Comparison of ENCODE assay signal across 14 cellular contexts in the genomic region with DNA sequence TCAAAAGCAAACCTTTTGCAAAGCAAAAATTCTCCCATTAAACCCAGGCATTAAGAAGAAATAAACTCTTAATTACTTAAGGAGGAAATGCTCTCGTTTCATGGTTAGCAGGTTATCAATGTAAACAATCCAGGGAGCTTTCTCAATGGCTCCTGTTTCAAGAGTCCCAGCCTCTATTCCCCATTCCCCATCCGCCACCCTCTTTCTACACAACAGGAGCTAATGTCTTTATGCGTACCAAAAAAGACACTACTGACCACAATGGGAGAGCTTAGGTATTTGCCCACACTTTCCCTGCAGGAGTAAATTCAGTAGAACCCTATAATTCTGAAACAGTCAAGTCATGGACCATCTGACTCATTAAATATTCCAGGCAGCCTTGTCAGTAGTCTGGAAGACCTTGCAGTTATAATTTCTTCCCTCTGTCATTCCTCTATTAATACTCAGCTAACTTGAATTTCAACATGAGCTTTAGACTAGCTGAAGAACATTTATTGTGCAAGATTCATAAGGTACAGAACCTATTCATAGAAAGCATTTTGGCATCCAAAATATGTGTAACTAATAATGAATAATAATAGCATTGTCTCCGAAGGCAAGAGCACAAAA. TPM values are rescaled to one million over a fixed set of nuclear protein-coding genes. Genes with fewer than 3 reads are reported as not detected.
DNase-seq lines count a peak whose midpoint lies in the region; ATAC-seq, FAIRE-seq and TF ChIP-seq lines count a peak whose summit lies in the region.
"Had no signal": no experiment of that assay in that cellular context is flagged by ENCODE, and none has a peak within 500 bp of the region (broad histone marks: within the 10 kb centered on the region; RNA-seq: fewer than 3 reads in every experiment).

No MANE protein-coding gene starts in this region.

- H4K12ac ChIP-seq in trophoblast cell (ENCODE audit: low read depth, low read length): no peak overlapping the region

- H3K36me3 ChIP-seq in PC-3 (ENCODE audit: low read depth, low read length): no peaks in the 10 kb centered on the region
- H3K36me3 ChIP-seq in trophoblast cell (ENCODE audit: control insufficient read depth in 1 of 2, insufficient read depth in 2 of 2, low read length in 2 of 2): no peaks in the 10 kb centered on the region
- no peaks in the 10 kb centered on the region for H3K36me3 ChIP-seq in lower lobe of right lung
- H3K36me3 ChIP-seq in kidney (ENCODE audit: control insufficient read depth in 1 of 2, insufficient read depth in 2 of 2, low read length in 2 of 2): no peaks in the 10 kb centered on the region
- H3K36me3 ChIP-seq: vagina had no signal

- CTCF ChIA-PET in PC-3 (lab: Charles Lee): no interaction called here

- H3K9ac ChIP-seq in PC-3 (ENCODE audit: low read length) (no peak overlapping the region), trophoblast cell (ENCODE audit: low read length) (no peak overlapping the region), kidney (ENCODE audit: low read length in 2 of 2) (no peak overlapping the region)

- DNase-seq in AG10803 (ENCODE audit: low read depth) (peak; percentile 96), PC-3 (peak; percentile 67), fibroblast of gingiva (ENCODE audit: low read depth) (peak; percentile 82), trophoblast cell (peak; percentile 20 to 83), NCI-H1417 (lab: John Stamatoyannopoulos, UW) (no peak), lower lobe of right lung (no peak), kidney (no peak), mucosa of gallbladder (ENCODE audit: low spot score) (no peak)
- DNase-seq: activated naive CD8-positive, alpha-beta T cell treated with anti-CD3 and anti-CD28 coated beads, Interleukin-2, amount 10 ng/mL, durations not matched to agents 7 days and 5 days; effector CD4-positive, alpha-beta T cell; GDM1; NCI-H446 treated with DMSO at 0.1 percent for 48 hours; SHP77 had no signal

- no peak overlapping the region for H3K4me2 ChIP-seq in PC-3 (ENCODE audit: low read length)
- no peak overlapping the region for H3K4me2 ChIP-seq in trophoblast cell (ENCODE audit: low read length)

- H2BK5ac ChIP-seq in trophoblast cell (ENCODE audit: low read depth, low read length, poor library complexity): no peak overlapping the region

- intact Hi-C loops in PC-3 (cut with micrococcal nuclease) (no loop called here), lower lobe of right lung (cut with DNase I) (no loop called here), kidney (cut with DNase I) (no loop called here)

- H3K4me3 ChIP-seq in AG10803 (ENCODE audit: low read length) (no peak overlapping the region), PC-3 (ENCODE audit: low read length) (no peak overlapping the region), trophoblast cell (ENCODE audit: low read depth, low read length) (no peak overlapping the region), lower lobe of right lung (no peak overlapping the region), kidney (ENCODE audit: low read length in 2 of 2) (no peak overlapping the region)
- H3K4me3 ChIP-seq: vagina had no signal

- no peak overlapping the region for H3K23ac ChIP-seq in trophoblast cell (ENCODE audit: low read length)

- no peak overlapping the region for H3K4ac ChIP-seq in trophoblast cell (ENCODE audit: low read depth, low read length)

- no peak overlapping the region for H3K18ac ChIP-seq in trophoblast cell (ENCODE audit: low read length)

- peak overlapping the region; percentile 25 for H2BK120ac ChIP-seq in trophoblast cell (ENCODE audit: insufficient read depth, low read length, poor library complexity)

- no peaks in the 10 kb centered on the region for H3K9me3 ChIP-seq in PC-3 (ENCODE audit: low read length)
- H3K9me3 ChIP-seq in trophoblast cell (ENCODE audit: insufficient read depth, low read depth, low read length): no peaks in the 10 kb centered on the region
- no peaks in the 10 kb centered on the region for H3K9me3 ChIP-seq in lower lobe of right lung
- H3K9me3 ChIP-seq in kidney (ENCODE audit: control insufficient read depth in 1 of 2, low read length in 2 of 2): no peaks in the 10 kb centered on the region
- H3K9me3 ChIP-seq: vagina had no signal

- H3K4me1 ChIP-seq in PC-3 (ENCODE audit: insufficient read depth, low read length) (peaks cover 33% of the 10 kb centered on the region), trophoblast cell (ENCODE audit: control insufficient read depth in 1 of 2, insufficient read depth in 2 of 2, low read length in 2 of 2) (peaks cover 5 to 17% of the 10 kb centered on the region in 2 experiments), lower lobe of right lung (no peaks in the 10 kb centered on the region), kidney (ENCODE audit: control insufficient read depth in 1 of 2, insufficient read depth in 1 of 2, low read depth in 1 of 2, low read length in 2 of 2) (peaks cover 0 to 3% of the 10 kb centered on the region in 2 donors)
- H3K4me1 ChIP-seq: vagina had no signal

- H3K27me3 ChIP-seq in PC-3 (ENCODE audit: low read length): no peaks in the 10 kb centered on the region
- no peaks in the 10 kb centered on the region for H3K27me3 ChIP-seq in trophoblast cell (ENCODE audit: insufficient read depth, low read length)
- H3K27me3 ChIP-seq in lower lobe of right lung (ENCODE audit: low read depth): no peaks in the 10 kb centered on the region
- H3K27me3 ChIP-seq: vagina had no signal

- POLR2A ChIA-PET in PC-3 (lab: Charles Lee; ENCODE audit: unreplicated experiment): interaction anchor here (0.5 to 0.6 kb wide), 2 partner anchors 34 to 46 kb away, joined by 3 to 5 read pairs; no protein-coding TSS in a partner anchor

- no peak overlapping the region for H3K14ac ChIP-seq in trophoblast cell (ENCODE audit: low read length)

- no CpG with 5 or more reads among the region's 4 CpGs for WGBS in trophoblast cell (ENCODE audit: extremely low coverage, insufficient coverage, insufficient read length)

- H3K79me1 ChIP-seq in trophoblast cell (ENCODE audit: low read length): peaks cover 18% of the 10 kb centered on the region

- no peak for ATAC-seq in PC-3
- no peak for ATAC-seq in lower lobe of right lung

- no peaks in the 10 kb centered on the region for H3F3A ChIP-seq in PC-3 (ENCODE audit: low read length, unreplicated experiment)

- H3K79me2 ChIP-seq in PC-3 (ENCODE audit: low read length) (no peaks in the 10 kb centered on the region), trophoblast cell (ENCODE audit: control insufficient read depth, insufficient read depth, low read length, poor library complexity) (no peaks in the 10 kb centered on the region)

- H4K20me1 ChIP-seq in PC-3 (ENCODE audit: low read length): no peaks in the 10 kb centered on the region

- no peak overlapping the region for H4K8ac ChIP-seq in trophoblast cell (ENCODE audit: low read depth, low read length)

- H3K27ac ChIP-seq in PC-3 (ENCODE audit: low read length) (no peak overlapping the region), trophoblast cell (ENCODE audit: low read depth, low read length) (no peak overlapping the region), lower lobe of right lung (no peak overlapping the region), kidney (ENCODE audit: low read depth in 2 of 2, low read length in 2 of 2) (no peak overlapping the region)
- H3K27ac ChIP-seq: vagina had no signal

- TF ChIP-seq CTCF in AG10803 (conservative IDR thresholded peaks at IDR 0.05; ENCODE audit: low read length) (no peak), PC-3 (conservative IDR thresholded peaks at IDR 0.05; ENCODE audit: low read depth, low read length) (no peak), lower lobe of right lung (IDR thresholded peaks at IDR 0.05) (no peak), kidney (IDR thresholded peaks at IDR 0.05; ENCODE audit: borderline replicate concordance, extremely low read depth, insufficient read depth) (no peak)

- peak overlapping the region; percentile 82 for H2BK12ac ChIP-seq in trophoblast cell (ENCODE audit: low read length)

- no peak overlapping the region for H2AFZ ChIP-seq in PC-3 (ENCODE audit: low read length)
- no peak overlapping the region for H2AFZ ChIP-seq in trophoblast cell (ENCODE audit: insufficient read depth, low read length, poor library complexity)

- no peak for FAIRE-seq in kidney (lab: Jason Lieb, UNC)

- no peaks in the 10 kb centered on the region for H3K9me2 ChIP-seq in PC-3 (replicated peaks; ENCODE audit: low read length)

- H4K91ac ChIP-seq in trophoblast cell (ENCODE audit: low read depth, low read length): no peak overlapping the region

- no peak overlapping the region for H2AK5ac ChIP-seq in trophoblast cell (ENCODE audit: low read length)

- no TSS peak for BruUV-seq in PC-3 (replicated peaks; lab: Mats Ljungman, UMichigan)

RNA-seq across cellular contexts. Expression of a gene that starts 48.6 kb away (rescaled TPM):
- total RNA-seq in PC-3 (2014; rRNA removed): 1.3 and 1.6 TPM in 2 replicates
- polyA plus RNA-seq in trophoblast cell (2013): 13.3 and 13.7 TPM in 2 replicates
- total RNA-seq in lower lobe of right lung: 58.5 TPM
- 33.9 TPM for total RNA-seq in kidney
- polyA plus RNA-seq in kidney (ENCODE audit: insufficient read depth, low read depth, low replicate concordance): 12.9 TPM
- total RNA-seq in mucosa of gallbladder: 82.9 TPM

Comparison
In these comparisons a context has a peak if more than half of its experiments do, and no peak if none do; other contexts are left out.
1. DNase-seq: peak in AG10803 (single experiment), PC-3 (single experiment), fibroblast of gingiva (single experiment) and trophoblast cell (2 of 2); none in NCI-H1417 (0 of 3), lower lobe of right lung (single experiment), kidney (single experiment) and mucosa of gallbladder (single experiment).
2. RNA of a gene that starts 48.6 kb away (total RNA-seq): 82.9 TPM in mucosa of gallbladder (single experiment), 58.5 TPM in lower lobe of right lung (single experiment) and 33.9 TPM in kidney (single experiment); 1.3 to 1.6 TPM in PC-3; every median in the first group is over 10 times any median in the second.